Comparison of ENCODE assay signal across 8 cellular contexts in genomic region chr22:20319041-20319744, GRCh38. TPM values are rescaled to one million over a fixed set of nuclear protein-coding genes. Genes with fewer than 3 reads are reported as not detected.
DNase-seq lines count a peak whose midpoint lies in the region; ATAC-seq and TF ChIP-seq lines count a peak whose summit lies in the region.

No MANE protein-coding gene starts in this region.

- DNase-seq in AG20443 (ENCODE audit: low spot score) (peak; percentile 30), KBM-7 (peak; percentile 42), astrocyte of the cerebellum (ENCODE audit: low read depth) (no peak), NCI-H2029 (lab: John Stamatoyannopoulos, UW) (no peak), GM20000 (ENCODE audit: low spot score) (no peak)

- peak overlapping the region; percentile 85 for H3K4me3 ChIP-seq in astrocyte of the cerebellum (ENCODE audit: low read depth, low read length)
- H3K4me3 ChIP-seq in iPS-20b (ENCODE audit: low read length), result peak overlapping the region; percentile 89
- peak overlapping the region; percentile 80 to 92 (median 90) for H3K4me3 ChIP-seq in skeletal muscle tissue (ENCODE audit: low read length in 3 of 3)

- TF ChIP-seq CTCF in astrocyte of the cerebellum (IDR thresholded peaks at IDR 0.05; ENCODE audit: low read depth, low read length, missing control alignments), result no peak
- no peak for TF ChIP-seq CTCF in GM20000 (IDR thresholded peaks at IDR 0.05; ENCODE audit: extremely low read depth, missing control alignments)

- ATAC-seq in GM18909 (IDR thresholded peaks at IDR 0.05; ENCODE audit: poor library complexity, unreplicated experiment), result peak; percentile 11

- peaks cover 5% of the 10 kb centered on the region; the same call in 1 of the 2 replicates for H3K4me1 ChIP-seq in iPS-20b (ENCODE audit: insufficient read depth, low read length)
- H3K4me1 ChIP-seq in skeletal muscle tissue (ENCODE audit: control insufficient read depth in 3 of 3, insufficient read depth in 3 of 3, low read length in 3 of 3), result peaks cover 27 to 39% (median 28%) of the 10 kb centered on the region in 3 donors

- no peaks in the 10 kb centered on the region for H3K36me3 ChIP-seq in iPS-20b (ENCODE audit: insufficient read depth, low read depth, low read length)
- peaks cover 0 to 2% (median 0%) of the 10 kb centered on the region in 3 donors for H3K36me3 ChIP-seq in skeletal muscle tissue (ENCODE audit: control insufficient read depth in 3 of 3, insufficient read depth in 3 of 3, low read length in 3 of 3)

- H3K27me3 ChIP-seq in iPS-20b (ENCODE audit: insufficient read depth, low read length) (no peaks in the 10 kb centered on the region), skeletal muscle tissue (ENCODE audit: control insufficient read depth in 3 of 3, insufficient read depth in 3 of 3, low read length in 3 of 3) (no peaks in the 10 kb centered on the region)

- H3K9me3 ChIP-seq in iPS-20b (ENCODE audit: insufficient read depth, low read depth, low read length), result no peaks in the 10 kb centered on the region
- H3K9me3 ChIP-seq in skeletal muscle tissue (ENCODE audit: control insufficient read depth in 3 of 3, low read length in 3 of 3), result no peaks in the 10 kb centered on the region

- peak overlapping the region; percentile 80 for H3K9ac ChIP-seq in iPS-20b (ENCODE audit: low read depth, low read length)
- H3K9ac ChIP-seq in skeletal muscle tissue (ENCODE audit: low read depth in 1 of 3, low read length in 3 of 3), result peak overlapping the region; percentile 69 to 95 (median 91)

- H3K27ac ChIP-seq in iPS-20b (ENCODE audit: low read length) (no peak overlapping the region), skeletal muscle tissue (ENCODE audit: low read depth, low read length) (peak overlapping the region; percentile 94)

- in situ Hi-C loops in KBM-7 (cut with MboI; ENCODE audit: low pct_unique_long_range_greater_than_20kb, low sequenced_read_pairs), result no loop called here
- in situ Hi-C loops in astrocyte of the cerebellum (cut with HindIII; ENCODE audit: low sequenced_read_pairs), result no loop called here

RNA-seq across cellular contexts. Expression of gene DGCR6L, which starts 0.7 kb away (rescaled TPM):
- total RNA-seq in skeletal muscle tissue, result 38.6 TPM

RNA-seq across cellular contexts. Expression of gene RTN4R, which starts 51.1 kb away (rescaled TPM):
- 2.6 TPM for total RNA-seq in skeletal muscle tissue

Comparison
In these comparisons a context has a peak if more than half of its experiments do, and no peak if none do; other contexts are left out.
1. DNase-seq: peak in AG20443 (single experiment) and KBM-7 (single experiment); none in astrocyte of the cerebellum (single experiment), NCI-H2029 (single experiment) and GM20000 (single experiment).
2. Peak in every context shown above with its lines, with median percentiles within 50 percentile points of each other: H3K4me3 ChIP-seq.